In the genomic region with DNA sequence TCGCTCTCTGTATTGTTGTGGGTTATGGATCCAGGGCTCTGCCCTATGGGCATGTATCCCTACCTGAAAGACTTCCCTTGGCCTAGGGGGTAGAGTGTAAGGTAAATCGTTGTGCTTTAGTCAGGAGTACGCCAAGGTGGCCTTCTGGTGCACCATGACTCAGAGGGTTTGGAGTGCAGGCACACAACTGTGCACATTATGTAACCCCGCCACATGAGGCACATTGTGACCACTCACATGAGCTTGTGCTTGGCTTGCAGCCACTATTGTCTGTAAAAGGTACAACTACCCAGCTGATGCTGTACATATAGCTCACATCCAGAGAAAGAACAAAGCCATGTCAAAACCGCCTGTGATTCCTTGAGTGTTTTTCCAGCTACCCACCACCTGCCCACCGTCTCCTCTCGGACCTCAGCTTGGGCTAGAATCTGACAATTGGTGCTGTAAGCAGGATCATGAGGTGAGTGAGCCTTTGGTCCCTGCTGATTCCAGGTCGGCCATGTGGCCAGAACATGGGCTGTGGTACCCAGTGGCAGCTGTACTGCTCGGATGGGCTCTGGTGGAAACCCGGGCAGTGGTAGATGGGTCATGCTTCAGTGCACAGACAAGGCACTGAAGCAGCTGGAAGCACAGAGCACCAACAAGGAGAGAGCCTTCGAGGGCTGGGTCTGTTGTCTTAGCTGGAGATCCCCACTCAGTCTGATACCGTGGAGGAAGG, we compare ENCODE assay signal across 27 cellular contexts. TPM values are rescaled to one million over a fixed set of nuclear protein-coding genes. Genes with fewer than 3 reads are reported as not detected.
DNase-seq lines count a peak whose midpoint lies in the region; FAIRE-seq and TF ChIP-seq lines count a peak whose summit lies in the region.
"Had no signal": no experiment of that assay in that cellular context is flagged by ENCODE, and none has a peak within 500 bp of the region (broad histone marks: within the 10 kb centered on the region; RNA-seq: fewer than 3 reads in every experiment).

No MANE protein-coding gene starts in this region.

- no peak overlapping the region for H3K18ac ChIP-seq in neuronal stem cell (ENCODE audit: low read length)

- H2AK5ac ChIP-seq in neuronal stem cell (ENCODE audit: low read depth, low read length): no peak overlapping the region

- no peak overlapping the region for H2BK120ac ChIP-seq in neuronal stem cell (ENCODE audit: low read depth, low read length)

- H3K23ac ChIP-seq in neuronal stem cell (ENCODE audit: low read depth, low read length, poor library complexity): peak overlapping the region; percentile 37

- no peak overlapping the region for H2BK15ac ChIP-seq in neuronal stem cell (ENCODE audit: low read length)

- intact Hi-C loops in ovary (cut with DNase I): no loop called here
- intact Hi-C loops in uterus (cut with DNase I; ENCODE audit: low total_unique reads): no loop called here

- H2BK12ac ChIP-seq in neuronal stem cell (ENCODE audit: low read length): no peak overlapping the region

- no peaks in the 10 kb centered on the region for H3K9me3 ChIP-seq in neuronal stem cell (replicated peaks in 1 of 2; ENCODE audit: control insufficient read depth in 2 of 2, insufficient read depth in 1 of 2, low read depth in 1 of 2, low read length in 2 of 2)
- no peaks in the 10 kb centered on the region for H3K9me3 ChIP-seq in ovary
- H3K9me3 ChIP-seq in uterus: no peaks in the 10 kb centered on the region
- H3K9me3 ChIP-seq: prostate gland, SJCRH30 had no signal

- H3K36me3 ChIP-seq in neuronal stem cell (replicated peaks in 1 of 2; ENCODE audit: control insufficient read depth in 2 of 2, insufficient read depth in 2 of 2, low read length in 2 of 2) (peaks cover 7 to 11% of the 10 kb centered on the region in 2 donors), ovary (no peaks in the 10 kb centered on the region), uterus (no peaks in the 10 kb centered on the region)
- H3K36me3 ChIP-seq: prostate gland, SJCRH30, WERI-Rb-1 had no signal

- no peaks in the 10 kb centered on the region for H3K27me3 ChIP-seq in neuronal stem cell (ENCODE audit: control insufficient read depth in 3 of 3, insufficient read depth in 3 of 3, low read depth in 1 of 3, low read length in 3 of 3)
- no peaks in the 10 kb centered on the region for H3K27me3 ChIP-seq in ovary
- no peaks in the 10 kb centered on the region for H3K27me3 ChIP-seq in uterus
- H3K27me3 ChIP-seq: SJCRH30 had no signal

- no peak overlapping the region for H3K27ac ChIP-seq in neuronal stem cell (replicated peaks; ENCODE audit: low read length)
- H3K27ac ChIP-seq in ovary: no peak overlapping the region
- no peak overlapping the region for H3K27ac ChIP-seq in uterus
- H3K27ac ChIP-seq: 22Rv1, prostate gland, SJCRH30, WERI-Rb-1 had no signal

- peak; percentile 18 for DNase-seq in DMS 273 (lab: John Stamatoyannopoulos, UW; ENCODE audit: unreplicated experiment)
- DNase-seq in DMS 273 treated with DMSO at 0.1 percent for 48 hours (lab: John Stamatoyannopoulos, UW): no peak
- peak; percentile 60 for DNase-seq in NCI-H2171 treated with DMSO at 0.1 percent for 48 hours (lab: John Stamatoyannopoulos, UW)
- DNase-seq in dermis microvascular lymphatic vessel endothelial cell (ENCODE audit: low read depth in 2 of 2): peak; percentile 53 to 71
- no peak for DNase-seq in neuronal stem cell (ENCODE audit: low spot score)
- no peak for DNase-seq in ovary
- no peak for DNase-seq in H54 (ENCODE audit: insufficient read length, low spot score)
- no peak for DNase-seq in uterus
- DNase-seq: activated CD4-positive, alpha-beta T cell treated with anti-CD3 and anti-CD28 coated beads, Interleukin-2, amount 50 U/mL, for 48 hours; activated naive CD4-positive, alpha-beta T cell treated with anti-CD3 and anti-CD28 coated beads, Interleukin-2, amount 50 U/mL, for 16 hours; foreskin fibroblast; GF-D8; H7; MM.1S; NCI-H187 treated with DMSO at 0.1 percent for 48 hours; NCI-H524 treated with DMSO at 0.1 percent for 48 hours; nephron progenitor cell; stimulated activated CD8-positive, alpha-beta memory T cell treated with anti-CD3 and anti-CD28 coated beads, Interleukin-4, amount 100 ng/mL, for 48 hours; substantia nigra; T-helper 17 cell; WERI-Rb-1 had no signal

- no peak overlapping the region for H3K4me2 ChIP-seq in neuronal stem cell (ENCODE audit: insufficient read depth, low read length, poor library complexity, severe bottlenecking)

- no CpG with 5 or more reads among the region's 12 CpGs for WGBS in neuronal stem cell (ENCODE audit: extremely low coverage in 2 of 2, insufficient read length in 2 of 2, insufficient replicate concordance in 1 of 2), 2 donors
- 92 to 96% (median 96%) methylated on average over 12 of the region's 12 CpGs for WGBS in ovary, 3 donors

- no peak for TF ChIP-seq EP300 in ovary (IDR thresholded peaks at IDR 0.05)

- no peak overlapping the region for H2AFZ ChIP-seq in neuronal stem cell (ENCODE audit: low read length)

- TF ChIP-seq CTCF in ovary (IDR thresholded peaks at IDR 0.05): no peak
- no peak for TF ChIP-seq CTCF in uterus (IDR thresholded peaks at IDR 0.05)

- H3K4ac ChIP-seq in neuronal stem cell (ENCODE audit: low read length): no peak overlapping the region

- H2BK5ac ChIP-seq in neuronal stem cell (ENCODE audit: low read length): no peak overlapping the region

- no peak overlapping the region for H3K14ac ChIP-seq in neuronal stem cell (ENCODE audit: low read length)

- no peak overlapping the region for H3K9ac ChIP-seq in neuronal stem cell (ENCODE audit: low read depth, low read length, poor library complexity)

- no peak overlapping the region for H4K91ac ChIP-seq in neuronal stem cell (ENCODE audit: low read depth, low read length, poor library complexity)

- H4K8ac ChIP-seq in neuronal stem cell (ENCODE audit: low read depth, low read length): no peak overlapping the region

- no peak for TF ChIP-seq POLR2A in ovary (IDR thresholded peaks at IDR 0.05)
- TF ChIP-seq POLR2A in H54 (IDR thresholded peaks at IDR 0.05; ENCODE audit: low read depth, low read length): no peak
- TF ChIP-seq POLR2A in uterus (IDR thresholded peaks at IDR 0.05): no peak

- H3K4me3 ChIP-seq in neuronal stem cell (ENCODE audit: low read length in 2 of 2): peak overlapping the region in 1 of 2 donors; percentile 8
- H3K4me3 ChIP-seq in ovary: no peak overlapping the region
- no peak overlapping the region for H3K4me3 ChIP-seq in uterus
- H3K4me3 ChIP-seq: prostate gland, SJCRH30 had no signal

- H3K4me1 ChIP-seq in neuronal stem cell (ENCODE audit: control insufficient read depth in 2 of 2, insufficient read depth in 1 of 2, low read depth in 1 of 2, low read length in 2 of 2) (no peaks in the 10 kb centered on the region), ovary (ENCODE audit: insufficient read depth) (no peaks in the 10 kb centered on the region), uterus (no peaks in the 10 kb centered on the region)
- H3K4me1 ChIP-seq: prostate gland, SJCRH30 had no signal

- no peak for FAIRE-seq in H54 (lab: Jason Lieb, UNC)
- FAIRE-seq: colon, D721Med, endometrium had no signal

- no peaks in the 10 kb centered on the region for H3K79me1 ChIP-seq in neuronal stem cell (ENCODE audit: low read depth, low read length)

RNA-seq across cellular contexts. Expression of gene HDDC2, which starts 33.8 kb away (rescaled TPM):
- total RNA-seq in dermis microvascular lymphatic vessel endothelial cell (1.1 and 3.2 TPM in 2 replicates), ovary (10 to 100 TPM; 31.4 to 75.5 (median 54.4) TPM), uterus (10 to 100 TPM; 11.3 to 45.2 (median 36.0) TPM)
- polyA plus RNA-seq in neuronal stem cell (2013, experiment 1 of 2): 66.0 TPM
- polyA plus RNA-seq in neuronal stem cell (2013, experiment 2 of 2): 65.0 TPM
- polyA plus RNA-seq in ovary: 10 to 100 TPM; 67.3 to 80.6 TPM

Comparison
In these comparisons a context has a peak if more than half of its experiments do, and no peak if none do; other contexts are left out.
1. DNase-seq: peak in DMS 273 (single experiment), NCI-H2171 treated with DMSO at 0.1 percent for 48 hours (single experiment) and dermis microvascular lymphatic vessel endothelial cell (2 of 2); none in DMS 273 treated with DMSO at 0.1 percent for 48 hours (single experiment), neuronal stem cell (single experiment), ovary (0 of 5), H54 (single experiment) and uterus (0 of 2).